In the genomic region with DNA sequence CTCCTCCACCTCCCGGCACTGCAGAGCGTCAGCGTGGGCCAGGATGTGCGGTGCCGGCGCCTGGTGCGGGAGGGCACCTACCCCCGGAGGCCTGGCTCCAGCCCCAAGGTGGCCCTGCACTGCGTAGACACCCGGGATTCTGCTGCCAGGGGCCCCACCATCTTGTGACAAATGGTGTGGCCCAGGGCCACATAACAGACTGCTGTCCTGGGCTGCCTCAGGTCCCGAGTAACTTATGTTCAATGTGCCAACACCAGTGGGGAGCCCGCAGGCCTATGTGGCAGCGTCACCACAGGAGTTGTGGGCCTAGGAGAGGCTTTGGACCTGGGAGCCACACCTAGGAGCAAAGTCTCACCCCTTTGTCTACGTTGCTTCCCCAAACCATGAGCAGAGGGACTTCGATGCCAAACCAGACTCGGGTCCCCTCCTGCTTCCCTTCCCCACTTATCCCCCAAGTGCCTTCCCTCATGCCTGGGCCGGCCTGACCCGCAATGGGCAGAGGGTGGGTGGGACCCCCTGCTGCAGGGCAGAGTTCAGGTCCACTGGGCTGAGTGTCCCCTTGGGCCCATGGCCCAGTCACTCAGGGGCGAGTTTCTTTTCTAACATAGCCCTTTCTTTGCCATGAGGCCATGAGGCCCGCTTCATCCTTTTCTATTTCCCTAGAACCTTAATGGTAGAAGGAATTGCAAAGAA, we compare ENCODE assay signal across 16 cellular contexts. TPM values are rescaled to one million over a fixed set of nuclear protein-coding genes. Genes with fewer than 3 reads are reported as not detected.
DNase-seq lines count a peak whose midpoint lies in the region; ATAC-seq and TF ChIP-seq lines count a peak whose summit lies in the region.
"Had no signal": no experiment of that assay in that cellular context is flagged by ENCODE, and none has a peak within 500 bp of the region (broad histone marks: within the 10 kb centered on the region; RNA-seq: fewer than 3 reads in every experiment).

No MANE protein-coding gene starts in this region.

- H3K27me3 Mint-ChIP-seq in endodermal cell (ENCODE audit: insufficient read depth) (no peaks in the 10 kb centered on the region), mesothelial cell of epicardium (ENCODE audit: low read depth) (no peaks in the 10 kb centered on the region)

- H3K27ac Mint-ChIP-seq in endodermal cell = no peak overlapping the region
- H3K27ac Mint-ChIP-seq in mesothelial cell of epicardium = no peak overlapping the region
- H3K27ac Mint-ChIP-seq: H9 had no signal

- H3K36me3 ChIP-seq in H7 (replicated peaks; ENCODE audit: control insufficient read depth, insufficient read depth, low read length) = peaks cover 3% of the 10 kb centered on the region
- H3K36me3 ChIP-seq in endodermal cell (ENCODE audit: control insufficient read depth, insufficient read depth, low read length) = peaks cover 80% of the 10 kb centered on the region
- H3K36me3 ChIP-seq in mucosa of descending colon (ENCODE audit: low read depth) = no peaks in the 10 kb centered on the region
- no peaks in the 10 kb centered on the region for H3K36me3 ChIP-seq in transverse colon

- no peak overlapping the region for H3K9ac ChIP-seq in endodermal cell (ENCODE audit: extremely low read depth, low read length, poor library complexity, severe bottlenecking)

- H3K36me3 Mint-ChIP-seq in endodermal cell (ENCODE audit: low read depth) = peaks cover 54% of the 10 kb centered on the region
- H3K36me3 Mint-ChIP-seq in mesothelial cell of epicardium = peaks cover 14% of the 10 kb centered on the region

- intact Hi-C loops in mucosa of descending colon (cut with DNase I, micrococcal nuclease) (loop anchor here (5.0 kb wide), 1 partner anchor 64 kb away; no protein-coding TSS in a partner anchor), transverse colon (cut with DNase I; ENCODE audit: low total_unique reads) (no loop called here)

- DNase-seq in H7 (peak; percentile 20), endodermal cell (peak; percentile 43), mucosa of descending colon (peak in 1 of 3 donors; percentile 5), transverse colon (peak; percentile 45), mesothelial cell of epicardium (ENCODE audit: low spot score in 2 of 2, unreplicated experiment in 2 of 2) (no peak), NCI-H1930 (lab: John Stamatoyannopoulos, UW) (no peak), NCI-H510A treated with DMSO at 0.1 percent for 48 hours (lab: John Stamatoyannopoulos, UW) (no peak), NCI-H1694 treated with DMSO at 0.1 percent for 48 hours (lab: John Stamatoyannopoulos, UW) (no peak)
- DNase-seq: C1 segment of cervical spinal cord, DMS 273 treated with DMSO at 0.1 percent for 48 hours, EL, H9, NCI-H1436, NCI-H2227 treated with DMSO at 0.1 percent for 48 hours, NCI-H526 treated with DMSO at 0.1 percent for 48 hours had no signal

- no peak for TF ChIP-seq EP300 in transverse colon (IDR thresholded peaks at IDR 0.05; ENCODE audit: low read depth)

- 96% methylated on average over 11 to 20 of the region's 20 CpGs for WGBS in endodermal cell (ENCODE audit: insufficient coverage in 1 of 2, insufficient read length in 1 of 2), 2 experiments
- WGBS in transverse colon (ENCODE audit: low coverage in 1 of 2), 2 donors = 79% methylated on average over 19 of the region's 20 CpGs; no CpG with 5 or more reads in 1 of the 2 donors

- H3K4me3 ChIP-seq in H7 (ENCODE audit: insufficient read depth, low read depth, low read length) (no peak overlapping the region), endodermal cell (ENCODE audit: low read length) (no peak overlapping the region), mucosa of descending colon (no peak overlapping the region), transverse colon (no peak overlapping the region)
- H3K4me3 ChIP-seq: SK-N-MC had no signal

- in situ Hi-C loops in transverse colon (cut with MboI; ENCODE audit: low pct_ligation_motif_present in 1 of 4, low pct_unique_long_range_greater_than_20kb in 1 of 4, low sequenced_read_pairs in 3 of 4) = loop anchor here in 2 of 4 donors (5.0 kb wide), 1 partner anchor 59 kb away; no protein-coding TSS in a partner anchor

- peaks cover 40% of the 10 kb centered on the region for H3K4me1 ChIP-seq in endodermal cell (ENCODE audit: control insufficient read depth, insufficient read depth, low read length)
- H3K4me1 ChIP-seq in mucosa of descending colon (ENCODE audit: low read depth) = peaks cover 14% of the 10 kb centered on the region
- H3K4me1 ChIP-seq in transverse colon = peaks cover 19 to 35% (median 31%) of the 10 kb centered on the region in 4 donors

- no peak overlapping the region for H3K27ac ChIP-seq in endodermal cell (ENCODE audit: low read depth, low read length)
- peak overlapping the region; percentile 6 to 48 (median 20) for H3K27ac ChIP-seq in transverse colon
- H3K27ac ChIP-seq: SK-N-MC had no signal

- H3K9me3 ChIP-seq in endodermal cell (ENCODE audit: control insufficient read depth, low read length) (peaks cover 14% of the 10 kb centered on the region), mucosa of descending colon (no peaks in the 10 kb centered on the region), transverse colon (no peaks in the 10 kb centered on the region)

- peaks cover 13% of the 10 kb centered on the region for H3K9me3 Mint-ChIP-seq in endodermal cell
- peaks cover 6% of the 10 kb centered on the region for H3K9me3 Mint-ChIP-seq in mesothelial cell of epicardium

- H3K4me3 Mint-ChIP-seq in endodermal cell (no peak overlapping the region), mesothelial cell of epicardium (no peak overlapping the region)
- H3K4me3 Mint-ChIP-seq: H9 had no signal

- H3K27me3 ChIP-seq in H7 (ENCODE audit: control insufficient read depth, insufficient read depth, low read length) (no peaks in the 10 kb centered on the region), endodermal cell (ENCODE audit: control insufficient read depth, insufficient read depth, low read length, poor library complexity, severe bottlenecking) (no peaks in the 10 kb centered on the region), transverse colon (no peaks in the 10 kb centered on the region)

- H3K4me1 Mint-ChIP-seq in endodermal cell = peaks cover 70% of the 10 kb centered on the region
- H3K4me1 Mint-ChIP-seq in mesothelial cell of epicardium = peaks cover 18% of the 10 kb centered on the region

- TF ChIP-seq CTCF in endodermal cell (conservative IDR thresholded peaks at IDR 0.05) = no peak
- TF ChIP-seq CTCF in mucosa of descending colon (IDR thresholded peaks at IDR 0.05) = no peak
- TF ChIP-seq CTCF in transverse colon (IDR thresholded peaks at IDR 0.05) = no peak
- TF ChIP-seq CTCF in mesothelial cell of epicardium (IDR thresholded peaks at IDR 0.05; ENCODE audit: unreplicated experiment) = no peak

- TF ChIP-seq POLR2A in transverse colon (IDR thresholded peaks at IDR 0.05) = no peak

- ATAC-seq in mucosa of descending colon = peak; percentile 41

RNA-seq across cellular contexts. Expression of gene TSKU, which starts 13.5 kb away (rescaled TPM):
- 53.3 and 68.8 TPM in 2 replicates for total RNA-seq in H7 (2014; rRNA removed; shearing (Covaris generic))
- total RNA-seq in endodermal cell (100 to 1,000 TPM; 105 to 130 TPM), mucosa of descending colon (10 to 100 TPM; 21.5 to 42.9 (median 41.8) TPM), transverse colon (10 to 100 TPM; 32.0 to 80.7 (median 63.4) TPM), mesothelial cell of epicardium (39.3 to 43.7 TPM (median 42.8 TPM) in 3 replicates)
- polyA plus RNA-seq in endodermal cell (2013, experiment 1 of 2) = 39.1 TPM
- polyA plus RNA-seq in endodermal cell (2013, experiment 2 of 2) = 45.5 TPM

Comparison
In these comparisons a context has a peak if more than half of its experiments do, and no peak if none do; other contexts are left out.
1. DNase-seq: peak in H7 (single experiment), endodermal cell (single experiment) and transverse colon (single experiment); none in mesothelial cell of epicardium (0 of 2), NCI-H1930 (0 of 2), NCI-H510A treated with DMSO at 0.1 percent for 48 hours (single experiment) and NCI-H1694 treated with DMSO at 0.1 percent for 48 hours (single experiment).